ENCODE assay signal across 1 cellular context in the genomic region with DNA sequence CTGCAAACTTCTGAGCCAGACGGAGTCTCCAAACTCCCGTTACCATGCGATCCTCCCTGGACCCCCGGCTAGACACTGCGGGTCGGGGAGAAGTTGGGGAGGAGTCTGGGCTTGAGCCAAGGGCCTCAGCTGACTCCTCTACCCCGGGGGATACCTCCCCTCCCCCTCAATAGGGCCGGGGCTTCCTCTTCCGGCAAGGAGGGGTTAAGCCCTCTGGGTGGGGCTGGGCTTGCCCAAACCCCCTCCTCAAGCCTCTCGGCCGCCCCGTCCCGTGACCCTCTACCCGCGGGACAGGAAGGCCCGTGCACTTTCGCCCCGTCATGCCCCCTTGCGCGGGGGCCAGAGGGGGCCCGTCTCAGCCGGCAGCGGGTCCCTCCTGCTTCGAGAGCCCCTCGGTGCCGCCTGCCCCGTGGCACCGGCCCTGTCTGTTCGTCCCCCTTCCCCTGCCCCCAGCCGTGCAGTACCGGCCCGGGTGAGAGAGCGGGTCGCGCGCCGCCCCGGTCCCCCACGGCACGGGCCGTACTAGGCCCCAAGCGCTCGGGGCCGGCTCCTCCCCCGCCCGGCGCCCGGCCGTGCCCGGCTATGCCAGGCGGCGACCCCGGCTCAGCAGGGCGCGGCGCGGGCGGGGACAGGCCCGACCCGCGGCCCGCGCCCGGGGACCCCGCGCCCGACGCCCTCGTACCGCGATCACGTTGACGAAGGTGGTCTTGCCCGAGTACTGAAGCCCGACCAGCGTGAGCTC.
TF ChIP-seq lines count a peak whose summit lies in the region.

No MANE protein-coding gene starts in this region.

TF ChIP-seq in WTC11, 78 proteins besides CTCF, POLR2A, EP300 and RAD21 (continued from another document and continues in another):
- 0 out of 2 replicates have a peak, but pooled peaks have one; percentile 50 for TF ChIP-seq FOXP4 (CRISPR knock-in tag; IDR thresholded peaks at IDR 0.05)
- 0 out of 2 replicates have a peak, but pooled peaks have one; percentile 51 for TF ChIP-seq CREM (CRISPR knock-in tag; IDR thresholded peaks at IDR 0.05)
- 0 out of 2 replicates have a peak, but pooled peaks have one; percentile 49 for TF ChIP-seq ZBTB43 (CRISPR knock-in tag; IDR thresholded peaks at IDR 0.05)
- no peak for TF ChIP-seq SMAD4 (CRISPR knock-in tag; IDR thresholded peaks at IDR 0.05)
- 0 out of 2 replicates have a peak, but pooled peaks have one; percentile 41 for TF ChIP-seq TEAD1 (CRISPR knock-in tag; IDR thresholded peaks at IDR 0.05)
- TF ChIP-seq CREB1 (CRISPR knock-in tag; IDR thresholded peaks at IDR 0.05): 0 out of 2 replicates have a peak, but pooled peaks have one; percentile 26
- no peak; the same call in 1 of the 2 replicates for TF ChIP-seq NR3C1 (CRISPR knock-in tag; conservative IDR thresholded peaks at IDR 0.05; ENCODE audit: low read depth)
- peak; percentile 25; the same call in 1 of the 2 replicates for TF ChIP-seq FOXK1 (CRISPR knock-in tag; IDR thresholded peaks at IDR 0.05)
- TF ChIP-seq ESRRA (CRISPR knock-in tag; IDR thresholded peaks at IDR 0.05; ENCODE audit: borderline replicate concordance): no peak
- TF ChIP-seq ZNF281 (CRISPR knock-in tag; IDR thresholded peaks at IDR 0.05): peak; percentile 83; the same call in 1 of the 2 replicates
- TF ChIP-seq ZBTB21 (CRISPR knock-in tag; IDR thresholded peaks at IDR 0.05; ENCODE audit: borderline replicate concordance): no peak
- no peak for TF ChIP-seq ZNF138 (CRISPR knock-in tag; conservative IDR thresholded peaks at IDR 0.05)
- no peak for TF ChIP-seq EMX1 (CRISPR knock-in tag; IDR thresholded peaks at IDR 0.05)
- TF ChIP-seq ATF1 (CRISPR knock-in tag; IDR thresholded peaks at IDR 0.05): peak; percentile 72; the same call in 1 of the 2 replicates
- TF ChIP-seq FOXP1 (CRISPR knock-in tag; IDR thresholded peaks at IDR 0.05; ENCODE audit: borderline replicate concordance): peak; percentile 63; the same call in 1 of the 2 replicates
- TF ChIP-seq ATF2 (CRISPR knock-in tag; IDR thresholded peaks at IDR 0.05; ENCODE audit: borderline replicate concordance, low read depth): no peak
- TF ChIP-seq SP1 (CRISPR knock-in tag; conservative IDR thresholded peaks at IDR 0.05): peak; percentile 41; the same call in 1 of the 2 replicates
- TF ChIP-seq CBFB (CRISPR knock-in tag; IDR thresholded peaks at IDR 0.05; ENCODE audit: low read depth): no peak
- TF ChIP-seq, protein P1, sequence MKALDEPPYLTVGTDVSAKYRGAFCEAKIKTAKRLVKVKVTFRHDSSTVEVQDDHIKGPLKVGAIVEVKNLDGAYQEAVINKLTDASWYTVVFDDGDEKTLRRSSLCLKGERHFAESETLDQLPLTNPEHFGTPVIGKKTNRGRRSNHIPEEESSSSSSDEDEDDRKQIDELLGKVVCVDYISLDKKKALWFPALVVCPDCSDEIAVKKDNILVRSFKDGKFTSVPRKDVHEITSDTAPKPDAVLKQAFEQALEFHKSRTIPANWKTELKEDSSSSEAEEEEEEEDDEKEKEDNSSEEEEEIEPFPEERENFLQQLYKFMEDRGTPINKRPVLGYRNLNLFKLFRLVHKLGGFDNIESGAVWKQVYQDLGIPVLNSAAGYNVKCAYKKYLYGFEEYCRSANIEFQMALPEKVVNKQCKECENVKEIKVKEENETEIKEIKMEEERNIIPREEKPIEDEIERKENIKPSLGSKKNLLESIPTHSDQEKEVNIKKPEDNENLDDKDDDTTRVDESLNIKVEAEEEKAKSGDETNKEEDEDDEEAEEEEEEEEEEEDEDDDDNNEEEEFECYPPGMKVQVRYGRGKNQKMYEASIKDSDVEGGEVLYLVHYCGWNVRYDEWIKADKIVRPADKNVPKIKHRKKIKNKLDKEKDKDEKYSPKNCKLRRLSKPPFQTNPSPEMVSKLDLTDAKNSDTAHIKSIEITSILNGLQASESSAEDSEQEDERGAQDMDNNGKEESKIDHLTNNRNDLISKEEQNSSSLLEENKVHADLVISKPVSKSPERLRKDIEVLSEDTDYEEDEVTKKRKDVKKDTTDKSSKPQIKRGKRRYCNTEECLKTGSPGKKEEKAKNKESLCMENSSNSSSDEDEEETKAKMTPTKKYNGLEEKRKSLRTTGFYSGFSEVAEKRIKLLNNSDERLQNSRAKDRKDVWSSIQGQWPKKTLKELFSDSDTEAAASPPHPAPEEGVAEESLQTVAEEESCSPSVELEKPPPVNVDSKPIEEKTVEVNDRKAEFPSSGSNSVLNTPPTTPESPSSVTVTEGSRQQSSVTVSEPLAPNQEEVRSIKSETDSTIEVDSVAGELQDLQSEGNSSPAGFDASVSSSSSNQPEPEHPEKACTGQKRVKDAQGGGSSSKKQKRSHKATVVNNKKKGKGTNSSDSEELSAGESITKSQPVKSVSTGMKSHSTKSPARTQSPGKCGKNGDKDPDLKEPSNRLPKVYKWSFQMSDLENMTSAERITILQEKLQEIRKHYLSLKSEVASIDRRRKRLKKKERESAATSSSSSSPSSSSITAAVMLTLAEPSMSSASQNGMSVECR (CRISPR knock-in tag; IDR thresholded peaks at IDR 0.05; ENCODE audit: borderline replicate concordance): no peak
- TF ChIP-seq ZNF263 (CRISPR knock-in tag; IDR thresholded peaks at IDR 0.05; ENCODE audit: low read depth): peak; percentile 78; the same call in 1 of the 2 replicates
- TF ChIP-seq, protein P2, sequence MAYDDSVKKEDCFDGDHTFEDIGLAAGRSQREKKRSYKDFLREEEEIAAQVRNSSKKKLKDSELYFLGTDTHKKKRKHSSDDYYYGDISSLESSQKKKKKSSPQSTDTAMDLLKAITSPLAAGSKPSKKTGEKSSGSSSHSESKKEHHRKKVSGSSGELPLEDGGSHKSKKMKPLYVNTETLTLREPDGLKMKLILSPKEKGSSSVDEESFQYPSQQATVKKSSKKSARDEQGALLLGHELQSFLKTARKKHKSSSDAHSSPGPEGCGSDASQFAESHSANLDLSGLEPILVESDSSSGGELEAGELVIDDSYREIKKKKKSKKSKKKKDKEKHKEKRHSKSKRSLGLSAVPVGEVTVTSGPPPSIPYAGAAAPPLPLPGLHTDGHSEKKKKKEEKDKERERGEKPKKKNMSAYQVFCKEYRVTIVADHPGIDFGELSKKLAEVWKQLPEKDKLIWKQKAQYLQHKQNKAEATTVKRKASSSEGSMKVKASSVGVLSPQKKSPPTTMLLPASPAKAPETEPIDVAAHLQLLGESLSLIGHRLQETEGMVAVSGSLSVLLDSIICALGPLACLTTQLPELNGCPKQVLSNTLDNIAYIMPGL (CRISPR knock-in tag; IDR thresholded peaks at IDR 0.05): peak; percentile 43; the same call in 1 of the 2 replicates
- TF ChIP-seq, protein P3, sequence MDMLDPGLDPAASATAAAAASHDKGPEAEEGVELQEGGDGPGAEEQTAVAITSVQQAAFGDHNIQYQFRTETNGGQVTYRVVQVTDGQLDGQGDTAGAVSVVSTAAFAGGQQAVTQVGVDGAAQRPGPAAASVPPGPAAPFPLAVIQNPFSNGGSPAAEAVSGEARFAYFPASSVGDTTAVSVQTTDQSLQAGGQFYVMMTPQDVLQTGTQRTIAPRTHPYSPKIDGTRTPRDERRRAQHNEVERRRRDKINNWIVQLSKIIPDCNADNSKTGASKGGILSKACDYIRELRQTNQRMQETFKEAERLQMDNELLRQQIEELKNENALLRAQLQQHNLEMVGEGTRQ (CRISPR knock-in tag; IDR thresholded peaks at IDR 0.05): peak; percentile 69
- no peak for TF ChIP-seq ATF3 (CRISPR knock-in tag; conservative IDR thresholded peaks at IDR 0.05)
- TF ChIP-seq, protein P4, sequence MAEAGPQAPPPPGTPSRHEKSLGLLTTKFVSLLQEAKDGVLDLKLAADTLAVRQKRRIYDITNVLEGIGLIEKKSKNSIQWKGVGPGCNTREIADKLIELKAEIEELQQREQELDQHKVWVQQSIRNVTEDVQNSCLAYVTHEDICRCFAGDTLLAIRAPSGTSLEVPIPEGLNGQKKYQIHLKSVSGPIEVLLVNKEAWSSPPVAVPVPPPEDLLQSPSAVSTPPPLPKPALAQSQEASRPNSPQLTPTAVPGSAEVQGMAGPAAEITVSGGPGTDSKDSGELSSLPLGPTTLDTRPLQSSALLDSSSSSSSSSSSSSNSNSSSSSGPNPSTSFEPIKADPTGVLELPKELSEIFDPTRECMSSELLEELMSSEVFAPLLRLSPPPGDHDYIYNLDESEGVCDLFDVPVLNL (CRISPR knock-in tag; IDR thresholded peaks at IDR 0.05; ENCODE audit: borderline replicate concordance, low read depth): no peak
- peak; percentile 69; the same call in 1 of the 2 replicates for TF ChIP-seq USF1 (CRISPR knock-in tag; IDR thresholded peaks at IDR 0.05)
- TF ChIP-seq IRF2 (CRISPR knock-in tag; IDR thresholded peaks at IDR 0.05; ENCODE audit: borderline replicate concordance, low read depth): no peak
- no peak for TF ChIP-seq ZNF671 (CRISPR knock-in tag; IDR thresholded peaks at IDR 0.05)
- TF ChIP-seq JUN (CRISPR knock-in tag; IDR thresholded peaks at IDR 0.05): no peak
- no peak for TF ChIP-seq ZNF219 (CRISPR knock-in tag; IDR thresholded peaks at IDR 0.05; ENCODE audit: borderline replicate concordance)
- no peak for TF ChIP-seq SMAD3 (CRISPR knock-in tag; IDR thresholded peaks at IDR 0.05; ENCODE audit: borderline replicate concordance)
- TF ChIP-seq RELA (CRISPR knock-in tag; IDR thresholded peaks at IDR 0.05; ENCODE audit: borderline replicate concordance): 0 out of 2 replicates have a peak, but pooled peaks have one; percentile 66
- TF ChIP-seq, protein P5, sequence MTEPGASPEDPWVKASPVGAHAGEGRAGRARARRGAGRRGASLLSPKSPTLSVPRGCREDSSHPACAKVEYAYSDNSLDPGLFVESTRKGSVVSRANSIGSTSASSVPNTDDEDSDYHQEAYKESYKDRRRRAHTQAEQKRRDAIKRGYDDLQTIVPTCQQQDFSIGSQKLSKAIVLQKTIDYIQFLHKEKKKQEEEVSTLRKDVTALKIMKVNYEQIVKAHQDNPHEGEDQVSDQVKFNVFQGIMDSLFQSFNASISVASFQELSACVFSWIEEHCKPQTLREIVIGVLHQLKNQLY (CRISPR knock-in tag; IDR thresholded peaks at IDR 0.05): 0 out of 2 replicates have a peak, but pooled peaks have one; percentile 20
- TF ChIP-seq FOXJ3 (CRISPR knock-in tag; IDR thresholded peaks at IDR 0.05; ENCODE audit: borderline replicate concordance): no peak
